26 cellular contexts compared by ENCODE assay signal in genomic region chr12:45475594-45475993, GRCh38.
"Had no signal": no experiment of that assay in that cellular context is flagged by ENCODE, and none has a peak within 500 bp of the region (broad histone marks: within the 10 kb centered on the region; RNA-seq: fewer than 3 reads in every experiment).

No MANE protein-coding gene starts in this region.

- DNase-seq: hypothalamus; immature natural killer cell; kidney; left colon; left ventricle myocardium inferior; mesendoderm; naive B cell; natural killer cell; nephron progenitor cell; ovary; right lobe of liver; stimulated activated CD4-positive, alpha-beta T cell treated with anti-CD3 and anti-CD28 coated beads, Interleukin-1b, Interleukin-23, amount 100 ng/mL, for 48 hours; stimulated activated CD4-positive, alpha-beta T cell treated with anti-CD3 and anti-CD28 coated beads, Interleukin-4, amount 100 ng/mL, for 1 hour; stimulated activated naive B cell treated with anti-CD40 and anti-IgM and Interleukin-4, amounts not matched to agents 10 μg/mL and 1 μg/mL and 100 μg/mL, for 72 hours; stimulated activated naive CD8-positive, alpha-beta T cell treated with anti-CD3 and anti-CD28 coated beads, Interleukin-15, Interleukin-2, amounts not matched to agents 100 U/mL and 50 U/mL, for 24 hours; stomach; testis; thyroid gland; transverse colon; upper lobe of left lung had no signal

- H3K27ac ChIP-seq: left ventricle myocardium inferior, ovary, right atrium auricular region, right lobe of liver, stomach, testis, thyroid gland, transverse colon, upper lobe of left lung, vagina had no signal

- H3K9me3 ChIP-seq: ovary, right lobe of liver, testis, thyroid gland, transverse colon, vagina had no signal

- H3K27ac Mint-ChIP-seq: immature natural killer cell; mesothelial cell of epicardium; naive B cell; natural killer cell; nephron progenitor cell; progenitor cell of endocrine pancreas; stimulated activated naive B cell treated with anti-CD40 and anti-IgM and Interleukin-4, amounts not matched to agents 10 μg/mL and 1 μg/mL and 100 μg/mL, for 72 hours had no signal

- H3K4me3 ChIP-seq: left ventricle myocardium inferior, lung, ovary, right atrium auricular region, right lobe of liver, smooth muscle cell, stomach, testis, thyroid gland, transverse colon, upper lobe of left lung, vagina had no signal

- H3K4me2 ChIP-seq: smooth muscle cell had no signal

- H3K27me3 ChIP-seq: ovary, right atrium auricular region, right lobe of liver, stomach, testis, thyroid gland, transverse colon, upper lobe of left lung, vagina had no signal

- H3K27me3 Mint-ChIP-seq: progenitor cell of endocrine pancreas had no signal

- H3K36me3 Mint-ChIP-seq: mesothelial cell of epicardium had no signal

- H3K4me1 Mint-ChIP-seq: mesothelial cell of epicardium; naive B cell; nephron progenitor cell; stimulated activated naive B cell treated with anti-CD40 and anti-IgM and Interleukin-4, amounts not matched to agents 10 μg/mL and 1 μg/mL and 100 μg/mL, for 72 hours had no signal

- H3K4me3 Mint-ChIP-seq: immature natural killer cell; mesothelial cell of epicardium; naive B cell; natural killer cell; nephron progenitor cell; stimulated activated naive B cell treated with anti-CD40 and anti-IgM and Interleukin-4, amounts not matched to agents 10 μg/mL and 1 μg/mL and 100 μg/mL, for 72 hours had no signal

- H3K36me3 ChIP-seq: left ventricle myocardium inferior, ovary, right atrium auricular region, right lobe of liver, stomach, thyroid gland, transverse colon, upper lobe of left lung, vagina had no signal

- ATAC-seq: left colon; natural killer cell; right lobe of liver; stimulated activated naive B cell treated with anti-CD40 and anti-IgM and Interleukin-4, amounts not matched to agents 10 μg/mL and 1 μg/mL and 100 μg/mL, for 72 hours; stimulated activated naive CD8-positive, alpha-beta T cell treated with anti-CD3 and anti-CD28 coated beads, Interleukin-15, Interleukin-2, amounts not matched to agents 100 U/mL and 50 U/mL, for 24 hours had no signal

- H3K4me1 ChIP-seq: left ventricle myocardium inferior, right atrium auricular region, right lobe of liver, stomach, testis, thyroid gland, transverse colon, upper lobe of left lung, vagina had no signal
